In genomic region chr6:168032383-168032760, GRCh38 we compare ENCODE assay signal across 11 cellular contexts. TPM values are rescaled to one million over a fixed set of nuclear protein-coding genes. Genes with fewer than 3 reads are reported as not detected.
DNase-seq lines count a peak whose midpoint lies in the region; ATAC-seq, FAIRE-seq and TF ChIP-seq lines count a peak whose summit lies in the region.
"Had no signal": no experiment of that assay in that cellular context is flagged by ENCODE, and none has a peak within 500 bp of the region (broad histone marks: within the 10 kb centered on the region; RNA-seq: fewer than 3 reads in every experiment).

No MANE protein-coding gene starts in this region.

- no peak for ATAC-seq in activated CD8-positive, alpha-beta memory T cell treated with anti-CD3 and anti-CD28 coated beads, Interleukin-2, amount 10 ng/mL, durations not matched to agents 7 days and 5 days
- ATAC-seq in HepG2 (peak; percentile 32; the same call in 1 of the 3 replicates), HG03196 (IDR thresholded peaks at IDR 0.05; ENCODE audit: unreplicated experiment) (no peak), HG02852 (IDR thresholded peaks at IDR 0.05; ENCODE audit: unreplicated experiment) (no peak)
- ATAC-seq: activated naive CD8-positive, alpha-beta T cell treated with anti-CD3 and anti-CD28 coated beads, Interleukin-2, amount 50 U/mL, for 24 hours had no signal

- TF ChIP-seq RAD21 in HepG2 (CRISPR knock-in tag; IDR thresholded peaks at IDR 0.05) = no peak

- H3K4me1 ChIP-seq in HepG2 (ENCODE audit: insufficient read depth, low read length) = peaks cover 12% of the 10 kb centered on the region

- no TSS peak for BruUV-seq in MCF 10A (replicated peaks; lab: Mats Ljungman, UMichigan)
- no TSS peak for BruUV-seq in HepG2 (replicated peaks; lab: Mats Ljungman, UMichigan)

- no peak overlapping the region for H3K27ac ChIP-seq in HepG2 (ENCODE audit: extremely low read length, insufficient read depth, low read length)

- no peak overlapping the region for H2AFZ ChIP-seq in HepG2 (ENCODE audit: low read length)

- H3K4me3 ChIP-seq in HepG2 (replicated peaks in 1 of 3; ENCODE audit: insufficient read depth in 1 of 3, low read depth in 2 of 3, low read length in 3 of 3) = no peak overlapping the region

- H3K9ac ChIP-seq in HepG2 (ENCODE audit: insufficient read depth, low read depth, low read length) = no peak overlapping the region

- FAIRE-seq in HepG2 (lab: Jason Lieb, UNC) = no peak

- no peak for TF ChIP-seq POLR2A in HepG2 (IDR thresholded peaks at IDR 0.05; ENCODE audit: insufficient read depth in 1 of 2, low read depth in 2 of 2, low read length in 2 of 2)

- TF ChIP-seq CTCF in MCF 10A (IDR thresholded peaks at IDR 0.05; ENCODE audit: unreplicated experiment) (no peak), HepG2 (CRISPR knock-in tag; IDR thresholded peaks at IDR 0.05) (no peak)

- WGBS in HepG2 (ENCODE audit: low lambda C conversion rate) = 46% methylated on average over 6 of the region's 6 CpGs

- TF ChIP-seq EP300 in HepG2 (IDR thresholded peaks at IDR 0.05; ENCODE audit: low read depth in 2 of 2, low read length in 2 of 2) (no peak), HepG2 (CRISPR knock-in tag; IDR thresholded peaks at IDR 0.05; ENCODE audit: borderline replicate concordance) (no peak)

- no peaks in the 10 kb centered on the region for H3K9me3 ChIP-seq in HepG2 (ENCODE audit: low read length)

- POLR2A ChIA-PET in MCF 10A (lab: Yijun Ruan, JAX) = interaction anchor here (0.6 to 0.7 kb wide), 2 partner anchors 10 to 40 kb away, joined by 3 to 4 read pairs; no protein-coding TSS in a partner anchor
- POLR2A ChIA-PET in HepG2 (lab: Yijun Ruan, JAX) = no interaction called here

- peaks cover 5% of the 10 kb centered on the region for H3K9me3 Mint-ChIP-seq in activated CD8-positive, alpha-beta memory T cell treated with anti-CD3 and anti-CD28 coated beads, Interleukin-2, amount 10 ng/mL, durations not matched to agents 7 days and 5 days (ENCODE audit: low read depth)
- no peaks in the 10 kb centered on the region for H3K9me3 Mint-ChIP-seq in MCF 10A (ENCODE audit: unreplicated experiment)

- H3K4me1 Mint-ChIP-seq in activated CD8-positive, alpha-beta memory T cell treated with anti-CD3 and anti-CD28 coated beads, Interleukin-2, amount 10 ng/mL, durations not matched to agents 7 days and 5 days = peaks cover 3% of the 10 kb centered on the region
- peaks cover 19% of the 10 kb centered on the region for H3K4me1 Mint-ChIP-seq in MCF 10A (ENCODE audit: insufficient read depth, unreplicated experiment)
- H3K4me1 Mint-ChIP-seq: activated naive CD8-positive, alpha-beta T cell treated with anti-CD3 and anti-CD28 coated beads, Interleukin-2, amount 50 U/mL, for 24 hours had no signal

- in situ Hi-C loops in HepG2 (cut with HindIII; ENCODE audit: extremely low pct_ligation_motif_present, low pct_unique_long_range_greater_than_20kb) = no loop called here

- H3K79me2 ChIP-seq in HepG2 (ENCODE audit: insufficient read depth, low read length) = no peaks in the 10 kb centered on the region

- intact Hi-C loops in MCF 10A (cut with micrococcal nuclease) = no loop called here
- intact Hi-C loops in HepG2 (cut with micrococcal nuclease; ENCODE audit: unreplicated experiment) = no loop called here

- no peak overlapping the region for H3K4me2 ChIP-seq in HepG2 (ENCODE audit: low read depth, low read length)

- no peaks in the 10 kb centered on the region for H4K20me1 ChIP-seq in HepG2 (ENCODE audit: insufficient read depth, low read length)

- no peak overlapping the region for H3K4me3 Mint-ChIP-seq in activated CD8-positive, alpha-beta memory T cell treated with anti-CD3 and anti-CD28 coated beads, Interleukin-2, amount 10 ng/mL, durations not matched to agents 7 days and 5 days
- H3K4me3 Mint-ChIP-seq in MCF 10A (ENCODE audit: unreplicated experiment) = no peak overlapping the region
- H3K4me3 Mint-ChIP-seq: activated naive CD8-positive, alpha-beta T cell treated with anti-CD3 and anti-CD28 coated beads, Interleukin-2, amount 50 U/mL, for 24 hours had no signal

- peak; percentile 3 for DNase-seq in activated CD8-positive, alpha-beta memory T cell treated with anti-CD3 and anti-CD28 coated beads, Interleukin-2, amount 10 ng/mL, durations not matched to agents 7 days and 5 days
- no peak for DNase-seq in activated CD8-positive, alpha-beta memory T cell treated with anti-CD3 and anti-CD28 coated beads for 24 hours
- DNase-seq in MCF 10A (ENCODE audit: unreplicated experiment) (peak; percentile 46), HepG2 (ENCODE audit: low spot score) (no peak), ureter (ENCODE audit: low spot score) (peak; percentile 39), NCI-H510A treated with DMSO at 0.1 percent for 48 hours (lab: John Stamatoyannopoulos, UW) (no peak)
- DNase-seq: activated naive CD8-positive, alpha-beta T cell treated with anti-CD3 and anti-CD28 coated beads, Interleukin-2, amount 50 U/mL, for 24 hours had no signal

- H3K36me3 Mint-ChIP-seq in activated CD8-positive, alpha-beta memory T cell treated with anti-CD3 and anti-CD28 coated beads, Interleukin-2, amount 10 ng/mL, durations not matched to agents 7 days and 5 days = no peaks in the 10 kb centered on the region
- H3K36me3 Mint-ChIP-seq in MCF 10A (ENCODE audit: insufficient read depth, unreplicated experiment) = no peaks in the 10 kb centered on the region

- peaks cover 2 to 34% of the 10 kb centered on the region in 2 experiments; a peak in 4 of 5 replicates for H3K27me3 ChIP-seq in HepG2 (ENCODE audit: control insufficient read depth in 1 of 2, insufficient read depth in 2 of 2, low read length in 2 of 2)

- CTCF ChIA-PET in activated CD8-positive, alpha-beta memory T cell treated with anti-CD3 and anti-CD28 coated beads, Interleukin-2, amount 10 ng/mL, durations not matched to agents 7 days and 5 days (lab: Charles Lee) = no interaction called here
- CTCF ChIA-PET in MCF 10A (lab: Yijun Ruan, JAX) (interaction anchor here (0.6 kb wide), 1 partner anchor 502 kb away, joined by 4 read pairs; no protein-coding TSS in a partner anchor), HepG2 (lab: Yijun Ruan, JAX; ENCODE audit: low intra/inter-chr PET ratio, low total read pairs) (no interaction called here)

- peaks cover 11% of the 10 kb centered on the region for H3K27me3 Mint-ChIP-seq in activated CD8-positive, alpha-beta memory T cell treated with anti-CD3 and anti-CD28 coated beads, Interleukin-2, amount 10 ng/mL, durations not matched to agents 7 days and 5 days
- H3K27me3 Mint-ChIP-seq in MCF 10A (ENCODE audit: insufficient read depth, unreplicated experiment) = no peaks in the 10 kb centered on the region

- no peak overlapping the region for H3K27ac Mint-ChIP-seq in activated CD8-positive, alpha-beta memory T cell treated with anti-CD3 and anti-CD28 coated beads, Interleukin-2, amount 10 ng/mL, durations not matched to agents 7 days and 5 days
- no peak overlapping the region for H3K27ac Mint-ChIP-seq in MCF 10A (ENCODE audit: low read depth, unreplicated experiment)
- H3K27ac Mint-ChIP-seq: activated naive CD8-positive, alpha-beta T cell treated with anti-CD3 and anti-CD28 coated beads, Interleukin-2, amount 50 U/mL, for 24 hours had no signal

- H3K36me3 ChIP-seq in HepG2 (replicated peaks in 1 of 2; ENCODE audit: control insufficient read depth in 1 of 2, insufficient read depth in 2 of 2, low read length in 2 of 2) = no peaks in the 10 kb centered on the region

RNA-seq across cellular contexts. Expression of gene KIF25, which starts 34.9 kb away (rescaled TPM):
- total RNA-seq in activated CD8-positive, alpha-beta memory T cell treated with anti-CD3 and anti-CD28 coated beads, Interleukin-2, amount 10 ng/mL, durations not matched to agents 7 days and 5 days = not detected
- total RNA-seq in MCF 10A (2022) = not detected in 2 replicates
- total RNA-seq in HepG2 (2016; rRNA removed; fragmentation: Illumina TruSeq; extraction: Trizol) = not detected in 2 replicates
- not detected in 2 replicates for total RNA-seq in HepG2 (2016; cell fraction: cytosol; rRNA removed; fragmentation: Illumina TruSeq; extraction: Trizol; ENCODE audit: low read depth)
- not detected in 2 replicates for total RNA-seq in HepG2 (2016; cell fraction: insoluble cytoplasmic fraction; rRNA removed; fragmentation: Illumina TruSeq; extraction: Trizol)
- not detected in 2 replicates for total RNA-seq in HepG2 (2016; cell fraction: membrane; rRNA removed; fragmentation: Illumina TruSeq; extraction: Trizol)
- not detected in 2 replicates for total RNA-seq in HepG2 (2016; cell fraction: nucleus; rRNA removed; fragmentation: Illumina TruSeq; extraction: Trizol)
- polyA plus RNA-seq in HepG2 (2011; rRNA removed) = not detected in 2 replicates
- not detected in 2 replicates for polyA plus RNA-seq in HepG2 (2011; cell fraction: cytosol; rRNA removed)
- polyA plus RNA-seq in HepG2 (2011; cell fraction: nucleus; rRNA removed) = not detected in 2 replicates
- not detected in 2 replicates for polyA plus RNA-seq in HepG2 (2012)
- polyA plus RNA-seq in HepG2 (2016; cell fraction: cytosol; fragmentation: Illumina TruSeq; extraction: Trizol; ENCODE audit: low read depth) = not detected in 2 replicates
- polyA plus RNA-seq in HepG2 (2016; cell fraction: insoluble cytoplasmic fraction; fragmentation: Illumina TruSeq; extraction: Trizol; ENCODE audit: low read depth) = not detected in 2 replicates
- polyA plus RNA-seq in HepG2 (2016; cell fraction: membrane; fragmentation: Illumina TruSeq; extraction: Trizol; ENCODE audit: low read depth) = not detected in 2 replicates
- polyA plus RNA-seq in HepG2 (2016; cell fraction: nucleus; fragmentation: Illumina TruSeq; extraction: Trizol; ENCODE audit: insufficient read depth, low read depth) = not detected in 2 replicates
- polyA minus RNA-seq in HepG2 (2011; rRNA and poly(A)+ RNA removed; ENCODE audit: low replicate concordance) = not detected in 2 replicates
- polyA minus RNA-seq in HepG2 (2011; cell fraction: cytosol; rRNA and poly(A)+ RNA removed) = not detected in 2 replicates
- polyA minus RNA-seq in HepG2 (2011; cell fraction: nucleus; rRNA and poly(A)+ RNA removed) = not detected in 2 replicates
- not detected for total RNA-seq in ureter
- total RNA-seq: lung microvascular endothelial cell had no signal

RNA-seq across cellular contexts. Expression of gene FRMD1, which starts 46.6 kb away (rescaled TPM):
- not detected for total RNA-seq in activated CD8-positive, alpha-beta memory T cell treated with anti-CD3 and anti-CD28 coated beads, Interleukin-2, amount 10 ng/mL, durations not matched to agents 7 days and 5 days
- not detected in 2 replicates for total RNA-seq in MCF 10A (2022)
- not detected in 2 replicates for total RNA-seq in HepG2 (2016; rRNA removed; fragmentation: Illumina TruSeq; extraction: Trizol)
- not detected in 2 replicates for total RNA-seq in HepG2 (2016; cell fraction: cytosol; rRNA removed; fragmentation: Illumina TruSeq; extraction: Trizol; ENCODE audit: low read depth)
- not detected in 2 replicates for total RNA-seq in HepG2 (2016; cell fraction: insoluble cytoplasmic fraction; rRNA removed; fragmentation: Illumina TruSeq; extraction: Trizol)
- total RNA-seq in HepG2 (2016; cell fraction: membrane; rRNA removed; fragmentation: Illumina TruSeq; extraction: Trizol) = not detected in 2 replicates
- total RNA-seq in HepG2 (2016; cell fraction: nucleus; rRNA removed; fragmentation: Illumina TruSeq; extraction: Trizol) = not detected in 2 replicates
- 0.01 and 0.09 TPM in 2 replicates for polyA plus RNA-seq in HepG2 (2011; rRNA removed)
- 0.01 and 0.03 TPM in 2 replicates for polyA plus RNA-seq in HepG2 (2011; cell fraction: cytosol; rRNA removed)
- polyA plus RNA-seq in HepG2 (2011; cell fraction: nucleus; rRNA removed) = 0.14 and 0.32 TPM in 2 replicates
- 0.05 TPM in 2 replicates for polyA plus RNA-seq in HepG2 (2012)
- not detected in 2 replicates for polyA plus RNA-seq in HepG2 (2016; cell fraction: cytosol; fragmentation: Illumina TruSeq; extraction: Trizol; ENCODE audit: low read depth)
- not detected in 2 replicates for polyA plus RNA-seq in HepG2 (2016; cell fraction: insoluble cytoplasmic fraction; fragmentation: Illumina TruSeq; extraction: Trizol; ENCODE audit: low read depth)
- polyA plus RNA-seq in HepG2 (2016; cell fraction: membrane; fragmentation: Illumina TruSeq; extraction: Trizol; ENCODE audit: low read depth) = not detected in 2 replicates
- polyA plus RNA-seq in HepG2 (2016; cell fraction: nucleus; fragmentation: Illumina TruSeq; extraction: Trizol; ENCODE audit: insufficient read depth, low read depth) = not detected in 2 replicates
- 0.04 TPM in 1 of 2 replicates, not detected in the other for polyA minus RNA-seq in HepG2 (2011; rRNA and poly(A)+ RNA removed; ENCODE audit: low replicate concordance)
- polyA minus RNA-seq in HepG2 (2011; cell fraction: cytosol; rRNA and poly(A)+ RNA removed) = not detected in 2 replicates
- 0.13 TPM in 1 of 2 replicates, not detected in the other for polyA minus RNA-seq in HepG2 (2011; cell fraction: nucleus; rRNA and poly(A)+ RNA removed)
- 0.52 TPM for total RNA-seq in ureter
- total RNA-seq: A673, lung microvascular endothelial cell had no signal

Comparison
In these comparisons a context has a peak if more than half of its experiments do, and no peak if none do; other contexts are left out.
1. DNase-seq: peak in activated CD8-positive, alpha-beta memory T cell treated with anti-CD3 and anti-CD28 coated beads, Interleukin-2, amount 10 ng/mL, durations not matched to agents 7 days and 5 days (single experiment), MCF 10A (single experiment) and ureter (single experiment); none in activated CD8-positive, alpha-beta memory T cell treated with anti-CD3 and anti-CD28 coated beads for 24 hours (single experiment), HepG2 (single experiment) and NCI-H510A treated with DMSO at 0.1 percent for 48 hours (single experiment).